Comparison of ENCODE assay signal across 1 cellular context in genomic region chr22:31393890-31394289, GRCh38.
TF ChIP-seq lines count a peak whose summit lies in the region.

No MANE protein-coding gene starts in this region.

TF ChIP-seq in HepG2, 621 proteins besides CTCF, POLR2A, EP300 and RAD21:
- TF ChIP-seq NFYC (CRISPR knock-in tag; IDR thresholded peaks at IDR 0.05) (peak; percentile 54), NFYB (CRISPR knock-in tag; IDR thresholded peaks at IDR 0.05) (peak; percentile 77), KLF9 (CRISPR knock-in tag; IDR thresholded peaks at IDR 0.05; ENCODE audit: low read depth) (no peak)
